In genomic region chr16:85519540-85520231, GRCh38 we compare ENCODE assay signal across 18 cellular contexts.
"Had no signal": no experiment of that assay in that cellular context is flagged by ENCODE, and none has a peak within 500 bp of the region (broad histone marks: within the 10 kb centered on the region; RNA-seq: fewer than 3 reads in every experiment).

No MANE protein-coding gene starts in this region.

- H3K4me3 ChIP-seq: esophagus muscularis mucosa, lung, psoas muscle, spleen, vagina had no signal

- H3K4me1 Mint-ChIP-seq: stimulated activated naive CD8-positive, alpha-beta T cell treated with anti-CD3 and anti-CD28 coated beads, Interleukin-15, amount 100 ng/mL, for 72 hours had no signal

- H3K36me3 ChIP-seq: esophagus muscularis mucosa, spleen, vagina had no signal

- FAIRE-seq: TTC549 had no signal

- H3K9me3 ChIP-seq: esophagus muscularis mucosa, psoas muscle, spleen, vagina had no signal

- H3K27ac ChIP-seq: esophagus muscularis mucosa, psoas muscle had no signal

- H3K27ac Mint-ChIP-seq: activated naive CD8-positive, alpha-beta T cell had no signal

- H3K27me3 Mint-ChIP-seq: activated naive CD8-positive, alpha-beta T cell; stimulated activated naive CD8-positive, alpha-beta T cell treated with anti-CD3 and anti-CD28 coated beads, Interleukin-15, amount 100 ng/mL, for 72 hours had no signal

- H3K36me3 Mint-ChIP-seq: activated naive CD8-positive, alpha-beta T cell; naive B cell had no signal

- DNase-seq: activated CD4-positive, CD25-positive, alpha-beta regulatory T cell treated with anti-CD3 and anti-CD28 coated beads, Interleukin-2, amount 50 U/mL, for 72 hours; activated effector memory CD4-positive, alpha-beta T cell treated with anti-CD3 and anti-CD28 coated beads, Interleukin-2, amount 50 U/mL, for 16 hours; activated T-cell treated with anti-CD3 and anti-CD28 coated beads for 4 hours; anterior cingulate cortex; glutamatergic neuron; left cardiac atrium; naive B cell; occipital lobe; psoas muscle; spleen; stimulated activated CD4-positive, alpha-beta T cell treated with anti-CD3 and anti-CD28 coated beads, Interleukin-1b, Interleukin-23, amount 100 ng/mL, for 48 hours had no signal

- H3K27me3 ChIP-seq: esophagus muscularis mucosa, vagina had no signal

- ATAC-seq: left cardiac atrium; psoas muscle; sciatic nerve; stimulated activated naive CD8-positive, alpha-beta T cell treated with anti-CD3 and anti-CD28 coated beads, Interleukin-15, amount 100 ng/mL, for 72 hours had no signal

- H3K4me3 Mint-ChIP-seq: activated naive CD8-positive, alpha-beta T cell; naive B cell; stimulated activated naive CD8-positive, alpha-beta T cell treated with anti-CD3 and anti-CD28 coated beads, Interleukin-15, amount 100 ng/mL, for 72 hours had no signal
